In the genomic region with DNA sequence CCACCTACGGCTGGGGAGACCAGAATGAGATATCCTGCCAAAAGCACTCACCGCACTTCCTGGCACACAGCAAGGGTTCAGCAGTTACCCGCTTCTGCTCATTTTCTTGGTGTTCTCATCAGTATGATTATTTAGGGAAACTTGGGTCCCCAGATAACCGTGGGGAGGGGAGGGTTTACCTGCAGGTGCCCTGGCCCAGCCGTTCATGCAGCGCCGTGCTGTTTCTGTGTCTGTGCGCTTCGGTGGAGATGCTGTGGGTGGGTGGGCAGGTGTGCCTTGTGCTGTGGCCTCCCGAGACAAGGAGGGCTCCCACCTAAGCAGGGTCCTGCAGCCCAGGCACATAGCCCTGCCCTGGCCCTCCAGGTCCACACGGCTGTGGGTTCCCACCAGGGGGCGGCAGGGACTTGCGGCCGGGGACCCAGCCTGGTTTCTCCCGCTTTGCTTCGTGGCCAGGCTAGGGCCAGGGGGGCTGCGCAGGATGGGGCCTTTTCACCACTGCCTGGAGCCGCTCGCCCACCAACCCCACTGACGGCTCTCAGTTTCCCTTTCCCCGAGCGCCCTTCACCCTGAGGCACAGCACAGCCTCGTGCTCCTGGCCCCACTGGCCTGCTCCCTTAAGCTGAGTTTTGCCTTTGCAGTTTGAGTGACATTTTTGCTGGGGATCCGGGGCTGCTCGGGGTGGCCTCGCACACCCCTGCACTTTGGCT, we compare ENCODE assay signal across 7 cellular contexts.
A peak's percentile ranks its signal among the peaks of the same experiment; 100 is the strongest.
DNase-seq lines count a peak whose midpoint lies in the region; ATAC-seq and TF ChIP-seq lines count a peak whose summit lies in the region.

No MANE protein-coding gene starts in this region.

- no peaks in the 10 kb centered on the region for H3K27me3 ChIP-seq in body of pancreas
- peaks cover 5% of the 10 kb centered on the region for H3K27me3 ChIP-seq in kidney epithelial cell (ENCODE audit: control insufficient read depth, insufficient read depth, low read length)

- H3K4me3 ChIP-seq in body of pancreas (no peak overlapping the region), kidney epithelial cell (ENCODE audit: low read depth, low read length) (no peak overlapping the region)

- ATAC-seq in HG03159 (IDR thresholded peaks at IDR 0.05; ENCODE audit: unreplicated experiment), result peak; percentile 63
- ATAC-seq in body of pancreas, result no peak

- no peak overlapping the region for H3K27ac ChIP-seq in body of pancreas

- TF ChIP-seq CTCF in GM13977 (IDR thresholded peaks at IDR 0.05; ENCODE audit: extremely low read depth, insufficient read depth, missing control alignments) (peak; percentile 90), body of pancreas (IDR thresholded peaks at IDR 0.05) (peak; percentile 48 to 61 (median 54)), kidney epithelial cell (IDR thresholded peaks at IDR 0.05; ENCODE audit: insufficient read depth, low read length, poor library complexity, severe bottlenecking) (peak; percentile 86)

- DNase-seq in GM13977 (ENCODE audit: low spot score) (peak; percentile 87), UCSD-AML1 (lab: John Stamatoyannopoulos, UW; ENCODE audit: unreplicated experiment) (peak; percentile 56), body of pancreas (peak in 3 of 4 donors; percentile 52 to 62 (median 52)), kidney epithelial cell (ENCODE audit: low read depth) (no peak), NCI-H226 (no peak)
- DNase-seq in stimulated activated CD4-positive, alpha-beta T cell treated with anti-CD3 and anti-CD28 coated beads, Interleukin-4, amount 100 ng/mL, for 24 hours, result peak; percentile 69

- intact Hi-C loops in body of pancreas (cut with DNase I), result loop anchor here (5.0 kb wide), 1 partner anchor 192 kb away; no protein-coding TSS in a partner anchor

- TF ChIP-seq POLR2A in body of pancreas (IDR thresholded peaks at IDR 0.05), result no peak

- H3K36me3 ChIP-seq in body of pancreas (replicated peaks in 1 of 2; ENCODE audit: insufficient read depth in 1 of 2, low read depth in 2 of 2), result no peaks in the 10 kb centered on the region
- no peaks in the 10 kb centered on the region for H3K36me3 ChIP-seq in kidney epithelial cell (ENCODE audit: control insufficient read depth, insufficient read depth, low read length)

- no peaks in the 10 kb centered on the region for H3K9me3 ChIP-seq in body of pancreas

- in situ Hi-C loops in GM13977 (cut with MboI; ENCODE audit: low pct_unique_long_range_greater_than_20kb, low sequenced_read_pairs, unreplicated experiment), result loop anchor here (10.0 kb wide), 2 partner anchors 205 to 285 kb away; a partner anchor contains a TSS

- WGBS in body of pancreas, 2 donors, result 44 to 55% methylated on average over 17 to 26 of the region's 26 CpGs

- H3K4me1 ChIP-seq in body of pancreas, result peaks cover 6% of the 10 kb centered on the region

Comparison
In these comparisons a context has a peak if more than half of its experiments do, and no peak if none do; other contexts are left out.
1. DNase-seq: peak in GM13977 (single experiment), UCSD-AML1 (single experiment), body of pancreas (3 of 4) and stimulated activated CD4-positive, alpha-beta T cell treated with anti-CD3 and anti-CD28 coated beads, Interleukin-4, amount 100 ng/mL, for 24 hours (single experiment); none in kidney epithelial cell (single experiment) and NCI-H226 (single experiment).
2. Peak in every context shown above with its lines, with median percentiles within 50 percentile points of each other: CTCF ChIP-seq.